In genomic region chr9:77846957-77847574, GRCh38 we compare ENCODE assay signal across 10 cellular contexts.
DNase-seq lines count a peak whose midpoint lies in the region; ATAC-seq and TF ChIP-seq lines count a peak whose summit lies in the region.
"Had no signal": no experiment of that assay in that cellular context is flagged by ENCODE, and none has a peak within 500 bp of the region (broad histone marks: within the 10 kb centered on the region; RNA-seq: fewer than 3 reads in every experiment).

No MANE protein-coding gene starts in this region.

- H3K9me3 ChIP-seq in right atrium auricular region, result no peaks in the 10 kb centered on the region
- no peaks in the 10 kb centered on the region for H3K9me3 ChIP-seq in subcutaneous abdominal adipose tissue (ENCODE audit: control insufficient read depth in 5 of 5, low read length in 5 of 5)

- no peak for TF ChIP-seq CTCF in right atrium auricular region (IDR thresholded peaks at IDR 0.05)

- DNase-seq in KBM-7 (peak; percentile 47), right atrium auricular region (ENCODE audit: low spot score) (no peak), SIG-M5 (lab: John Stamatoyannopoulos, UW) (no peak)
- no peak for DNase-seq in activated naive CD8-positive, alpha-beta T cell treated with anti-CD3 and anti-CD28 coated beads, Interleukin-2, amount 50 U/mL, for 24 hours
- no peak for DNase-seq in activated CD4-positive, alpha-beta memory T cell treated with anti-CD3 and anti-CD28 coated beads, Interleukin-2, amount 10 ng/mL, durations not matched to agents 7 days and 5 days
- DNase-seq in activated naive CD4-positive, alpha-beta T cell (lab: John Stamatoyannopoulos, UW), result no peak
- DNase-seq: activated gamma-delta T cell treated with Interleukin-2 at 50 U/mL for 16 hours, erythroblast had no signal

- no peaks in the 10 kb centered on the region for H3K36me3 Mint-ChIP-seq in activated naive CD8-positive, alpha-beta T cell treated with anti-CD3 and anti-CD28 coated beads, Interleukin-2, amount 50 U/mL, for 24 hours (ENCODE audit: low read depth)
- no peaks in the 10 kb centered on the region for H3K36me3 Mint-ChIP-seq in activated CD4-positive, alpha-beta memory T cell treated with anti-CD3 and anti-CD28 coated beads, Interleukin-2, amount 10 ng/mL, durations not matched to agents 7 days and 5 days (ENCODE audit: low read depth)

- POLR2A ChIA-PET in activated CD4-positive, alpha-beta memory T cell treated with anti-CD3 and anti-CD28 coated beads, Interleukin-2, amount 10 ng/mL, durations not matched to agents 7 days and 5 days (lab: Charles Lee), result no interaction called here

- H3K4me1 Mint-ChIP-seq in activated naive CD8-positive, alpha-beta T cell treated with anti-CD3 and anti-CD28 coated beads, Interleukin-2, amount 50 U/mL, for 24 hours, result peaks cover 24% of the 10 kb centered on the region
- peaks cover 19% of the 10 kb centered on the region for H3K4me1 Mint-ChIP-seq in activated CD4-positive, alpha-beta memory T cell treated with anti-CD3 and anti-CD28 coated beads, Interleukin-2, amount 10 ng/mL, durations not matched to agents 7 days and 5 days

- H3K27ac Mint-ChIP-seq in activated naive CD8-positive, alpha-beta T cell treated with anti-CD3 and anti-CD28 coated beads, Interleukin-2, amount 50 U/mL, for 24 hours, result no peak overlapping the region
- no peak overlapping the region for H3K27ac Mint-ChIP-seq in activated CD4-positive, alpha-beta memory T cell treated with anti-CD3 and anti-CD28 coated beads, Interleukin-2, amount 10 ng/mL, durations not matched to agents 7 days and 5 days

- H3K9me3 Mint-ChIP-seq in activated naive CD8-positive, alpha-beta T cell treated with anti-CD3 and anti-CD28 coated beads, Interleukin-2, amount 50 U/mL, for 24 hours, result no peaks in the 10 kb centered on the region
- H3K9me3 Mint-ChIP-seq in activated CD4-positive, alpha-beta memory T cell treated with anti-CD3 and anti-CD28 coated beads, Interleukin-2, amount 10 ng/mL, durations not matched to agents 7 days and 5 days, result no peaks in the 10 kb centered on the region

- H3K27me3 ChIP-seq in right atrium auricular region, result no peaks in the 10 kb centered on the region
- H3K27me3 ChIP-seq in subcutaneous abdominal adipose tissue (ENCODE audit: control insufficient read depth in 5 of 5, insufficient read depth in 4 of 5, low read length in 5 of 5), result no peaks in the 10 kb centered on the region

- ATAC-seq in activated naive CD8-positive, alpha-beta T cell treated with anti-CD3 and anti-CD28 coated beads, Interleukin-2, amount 50 U/mL, for 24 hours, result peak; percentile 26
- ATAC-seq in HG02588 (IDR thresholded peaks at IDR 0.05; ENCODE audit: unreplicated experiment), result no peak

- H3K4me3 ChIP-seq in right atrium auricular region (no peak overlapping the region), subcutaneous abdominal adipose tissue (ENCODE audit: low read depth in 1 of 5, low read length in 5 of 5) (peak overlapping the region in 1 of 5 donors; percentile 14)

- peak overlapping the region in 1 of 5 donors; percentile 7 for H3K9ac ChIP-seq in subcutaneous abdominal adipose tissue (ENCODE audit: low read length in 5 of 5)

- H3K36me3 ChIP-seq in right atrium auricular region (no peaks in the 10 kb centered on the region), subcutaneous abdominal adipose tissue (ENCODE audit: control insufficient read depth in 5 of 5, insufficient read depth in 5 of 5, low read length in 5 of 5) (no peaks in the 10 kb centered on the region)

- CTCF ChIA-PET in activated CD4-positive, alpha-beta memory T cell treated with anti-CD3 and anti-CD28 coated beads, Interleukin-2, amount 10 ng/mL, durations not matched to agents 7 days and 5 days (lab: Charles Lee), result no interaction called here

- H3K27ac ChIP-seq in right atrium auricular region (peak overlapping the region; percentile 73 to 82), subcutaneous abdominal adipose tissue (ENCODE audit: low read depth, low read length) (peak overlapping the region; percentile 79)

- H3K4me3 Mint-ChIP-seq in activated naive CD8-positive, alpha-beta T cell treated with anti-CD3 and anti-CD28 coated beads, Interleukin-2, amount 50 U/mL, for 24 hours, result no peak overlapping the region
- H3K4me3 Mint-ChIP-seq in activated CD4-positive, alpha-beta memory T cell treated with anti-CD3 and anti-CD28 coated beads, Interleukin-2, amount 10 ng/mL, durations not matched to agents 7 days and 5 days, result no peak overlapping the region

- in situ Hi-C loops in KBM-7 (cut with MboI; ENCODE audit: low pct_unique_long_range_greater_than_20kb, low sequenced_read_pairs), result no loop called here

- no peaks in the 10 kb centered on the region for H3K27me3 Mint-ChIP-seq in activated naive CD8-positive, alpha-beta T cell treated with anti-CD3 and anti-CD28 coated beads, Interleukin-2, amount 50 U/mL, for 24 hours
- H3K27me3 Mint-ChIP-seq in activated CD4-positive, alpha-beta memory T cell treated with anti-CD3 and anti-CD28 coated beads, Interleukin-2, amount 10 ng/mL, durations not matched to agents 7 days and 5 days, result no peaks in the 10 kb centered on the region

- peaks cover 0 to 39% of the 10 kb centered on the region in 2 donors for H3K4me1 ChIP-seq in right atrium auricular region
- peaks cover 0 to 51% (median 34%) of the 10 kb centered on the region in 5 donors for H3K4me1 ChIP-seq in subcutaneous abdominal adipose tissue (ENCODE audit: control insufficient read depth in 5 of 5, insufficient read depth in 5 of 5, low read length in 5 of 5)
